1 cellular context compared by ENCODE assay signal in genomic region chr10:50885097-50885859, GRCh38.
TF ChIP-seq lines count a peak whose summit lies in the region.

A1CF (minus strand) TSS chr10:50885627; CDS start chr10:50859940, 25,687 bp downstream.

TF ChIP-seq in HepG2, 621 proteins besides CTCF, POLR2A, EP300 and RAD21 (continued from another document):
- TF ChIP-seq RBFOX2 (IDR thresholded peaks at IDR 0.05; ENCODE audit: low read depth, low read length) = peak; percentile 54; the same call in 1 of the 2 replicates
- peak; percentile 58; the same call in 1 of the 2 replicates for TF ChIP-seq HNF1B (CRISPR knock-in tag; IDR thresholded peaks at IDR 0.05)
- TF ChIP-seq NFKB2 (CRISPR knock-in tag; IDR thresholded peaks at IDR 0.05; ENCODE audit: borderline replicate concordance) = no peak
- TF ChIP-seq CEBPB (IDR thresholded peaks at IDR 0.05; ENCODE audit: borderline replicate concordance, low read depth, low read length) = no peak
- no peak for TF ChIP-seq SOX13 (IDR thresholded peaks at IDR 0.05)
- peak in 1 of 2 experiments; percentile 51; a peak in 1 of 4 replicates for TF ChIP-seq SOX13 (CRISPR knock-in tag; conservative IDR thresholded peaks at IDR 0.05 in 1 of 2, IDR thresholded peaks at IDR 0.05 in 1 of 2)
- 0 out of 2 replicates have a peak, but pooled peaks have one; percentile 10 for TF ChIP-seq BCL6 (CRISPR knock-in tag; IDR thresholded peaks at IDR 0.05)
- no peak for TF ChIP-seq SMAD1 (CRISPR knock-in tag; IDR thresholded peaks at IDR 0.05; ENCODE audit: borderline replicate concordance, low read depth)
- 0 out of 2 replicates have a peak, but pooled peaks have one; percentile 9 for TF ChIP-seq HDAC2 (CRISPR knock-in tag; IDR thresholded peaks at IDR 0.05)
- TF ChIP-seq YEATS2 (CRISPR knock-in tag; IDR thresholded peaks at IDR 0.05; ENCODE audit: borderline replicate concordance) = no peak
- TF ChIP-seq UBTF (CRISPR knock-in tag; IDR thresholded peaks at IDR 0.05) = no peak
- TF ChIP-seq TAF1 (CRISPR knock-in tag; IDR thresholded peaks at IDR 0.05) = peak; percentile 40; the same call in 1 of the 2 replicates
- 0 out of 2 replicates have a peak, but pooled peaks have one; percentile 30 for TF ChIP-seq ISL2 (CRISPR knock-in tag; IDR thresholded peaks at IDR 0.05)
- 0 out of 2 replicates have a peak, but pooled peaks have one; percentile 28 for TF ChIP-seq HOXA3 (CRISPR knock-in tag; IDR thresholded peaks at IDR 0.05)
- TF ChIP-seq SAP130 (CRISPR knock-in tag; IDR thresholded peaks at IDR 0.05; ENCODE audit: low read depth) = peak; percentile 84
- peak; percentile 56 for TF ChIP-seq MED1 (CRISPR knock-in tag; IDR thresholded peaks at IDR 0.05)
- TF ChIP-seq ZNF580 (CRISPR knock-in tag; IDR thresholded peaks at IDR 0.05; ENCODE audit: borderline replicate concordance, low read depth) = no peak
- peak; percentile 40; the same call in 1 of the 2 replicates for TF ChIP-seq RXRB (CRISPR knock-in tag; IDR thresholded peaks at IDR 0.05; ENCODE audit: borderline replicate concordance)
- peak; percentile 57; the same call in 1 of the 2 replicates for TF ChIP-seq MIXL1 (CRISPR knock-in tag; IDR thresholded peaks at IDR 0.05)
- peak; percentile 66 for TF ChIP-seq ARID5B (CRISPR knock-in tag; IDR thresholded peaks at IDR 0.05)
- TF ChIP-seq ZSCAN29 (CRISPR knock-in tag; conservative IDR thresholded peaks at IDR 0.05) = 0 out of 2 replicates have a peak, but pooled peaks have one; percentile 33
- TF ChIP-seq SIN3A (IDR thresholded peaks at IDR 0.05; ENCODE audit: borderline replicate concordance, low read depth, low read length) = peak; percentile 66; the same call in 1 of the 2 replicates
- peak; percentile 42; the same call in 1 of the 2 replicates for TF ChIP-seq SALL1 (CRISPR knock-in tag; IDR thresholded peaks at IDR 0.05)
- TF ChIP-seq TFDP2 (CRISPR knock-in tag; IDR thresholded peaks at IDR 0.05) = no peak
- peak; percentile 78 for TF ChIP-seq PPARG (CRISPR knock-in tag; conservative IDR thresholded peaks at IDR 0.05)
- TF ChIP-seq TCF7 (IDR thresholded peaks at IDR 0.05; ENCODE audit: low read depth) = 0 out of 2 replicates have a peak, but pooled peaks have one; percentile 16
- TF ChIP-seq ELF3 (CRISPR knock-in tag; IDR thresholded peaks at IDR 0.05) = peak; percentile 78
- TF ChIP-seq SOX6 (IDR thresholded peaks at IDR 0.05) = no peak
- TF ChIP-seq SOX6 (CRISPR knock-in tag; IDR thresholded peaks at IDR 0.05) = peak; percentile 39; the same call in 1 of the 2 replicates
- TF ChIP-seq ZNF605 (CRISPR knock-in tag; IDR thresholded peaks at IDR 0.05) = no peak
- no peak; the same call in 1 of the 2 replicates for TF ChIP-seq NCOA2 (CRISPR knock-in tag; IDR thresholded peaks at IDR 0.05)
- TF ChIP-seq FOXA3 (CRISPR knock-in tag; IDR thresholded peaks at IDR 0.05) = peak; percentile 34; the same call in 1 of the 2 replicates
- TF ChIP-seq KDM5A (IDR thresholded peaks at IDR 0.05; ENCODE audit: borderline replicate concordance, low read length) = peak; percentile 73; the same call in 1 of the 2 replicates
- TF ChIP-seq PAXIP1 (CRISPR knock-in tag; conservative IDR thresholded peaks at IDR 0.05) = peak; percentile 78
- TF ChIP-seq MAX (IDR thresholded peaks at IDR 0.05) = 0 out of 2 replicates have a peak, but pooled peaks have one; percentile 41
- 0 out of 2 replicates have a peak, but pooled peaks have one; percentile 29 for TF ChIP-seq ATF1 (CRISPR knock-in tag; IDR thresholded peaks at IDR 0.05)
TF ChIP-seq in HepG2: peak in this region for 50.
